Comparison of ENCODE assay signal across 29 cellular contexts in the genomic region with DNA sequence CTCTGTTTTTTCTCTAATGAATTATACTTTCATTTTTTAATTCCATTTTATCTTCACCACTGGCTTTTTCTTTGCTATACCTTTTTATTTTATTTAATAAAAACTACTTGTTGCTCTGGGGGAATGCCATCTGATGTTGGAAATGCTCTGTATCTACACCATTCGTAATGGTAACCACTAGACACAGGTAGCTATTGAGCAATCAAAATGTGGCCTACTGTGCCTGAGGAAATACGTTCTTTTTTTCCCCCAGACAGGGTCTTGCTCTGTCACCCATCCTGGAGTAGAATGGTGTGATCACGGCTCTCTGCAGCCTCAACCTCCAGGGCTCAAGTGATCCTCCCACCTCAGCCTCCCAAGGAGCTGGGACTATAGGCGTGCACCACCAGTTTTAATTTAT.
"Had no signal": no experiment of that assay in that cellular context is flagged by ENCODE, and none has a peak within 500 bp of the region (broad histone marks: within the 10 kb centered on the region; RNA-seq: fewer than 3 reads in every experiment).

No MANE protein-coding gene starts in this region.

- H3K36me3 Mint-ChIP-seq: natural killer cell; neural progenitor cell; stimulated activated memory B cell treated with anti-CD40 and anti-IgM and Interleukin-4, amounts not matched to agents 10 μg/mL and 1 μg/mL and 100 μg/mL, for 72 hours had no signal

- H3K9me3 Mint-ChIP-seq: naive thymus-derived CD4-positive, alpha-beta T cell; natural killer cell; nephron; neural progenitor cell; stimulated activated memory B cell treated with anti-CD40 and anti-IgM and Interleukin-4, amounts not matched to agents 10 μg/mL and 1 μg/mL and 100 μg/mL, for 72 hours; stimulated activated naive CD8-positive, alpha-beta T cell treated with anti-CD3 and anti-CD28 coated beads, Interleukin-15, amount 100 ng/mL, for 72 hours had no signal

- H3K4me1 Mint-ChIP-seq: natural killer cell, nephron, neural progenitor cell had no signal

- H3K4me3 ChIP-seq: neural progenitor cell, ovary, psoas muscle, skin epidermis, smooth muscle cell, spleen, thoracic aorta, thyroid gland, tibial nerve, upper lobe of left lung, uterus had no signal

- H3K9me3 ChIP-seq: ovary, spleen, thoracic aorta, thyroid gland, tibial nerve, upper lobe of left lung, uterus had no signal

- DNase-seq: naive thymus-derived CD4-positive, alpha-beta T cell; natural killer cell; occipital lobe; ovary; psoas muscle; right cardiac atrium; spleen; stimulated activated CD4-positive, alpha-beta T cell treated with anti-CD3 and anti-CD28 coated beads, Interleukin-12 subunit alpha, Interleukin-12 subunit beta, amount 100 ng/mL, for 4 hours; stimulated activated CD4-positive, alpha-beta T cell treated with anti-CD3 and anti-CD28 coated beads, Interleukin-1b, Interleukin-23, amount 100 ng/mL, for 48 hours; stimulated activated CD4-positive, alpha-beta T cell treated with anti-CD3 and anti-CD28 coated beads, Interleukin-4, amount 100 ng/mL, for 1 hour; stimulated activated CD4-positive, alpha-beta T cell treated with anti-CD3 and anti-CD28 coated beads, Interleukin-4, amount 100 ng/mL, for 4 hours; stimulated activated CD8-positive, alpha-beta memory T cell treated with anti-CD3 and anti-CD28 coated beads, Interleukin-4, amount 100 ng/mL, for 48 hours; stimulated activated naive CD4-positive, alpha-beta T cell; stimulated activated naive CD8-positive, alpha-beta T cell treated with anti-CD3 and anti-CD28 coated beads, Interleukin-15, amount 100 ng/mL, for 72 hours; stimulated activated naive CD8-positive, alpha-beta T cell treated with anti-CD3 and anti-CD28 coated beads, Interleukin-15, Interleukin-2, amounts not matched to agents 100 U/mL and 50 U/mL, for 24 hours; substantia nigra; thyroid gland; trophoblast cell; upper lobe of left lung; uterus had no signal

- H3K27ac ChIP-seq: neural progenitor cell, ovary, parathyroid adenoma, psoas muscle, skin epidermis, spleen, thoracic aorta, thyroid gland, tibial nerve, upper lobe of left lung, uterus had no signal

- H3K27me3 Mint-ChIP-seq: naive thymus-derived CD4-positive, alpha-beta T cell; progenitor cell of endocrine pancreas; stimulated activated memory B cell treated with anti-CD40 and anti-IgM and Interleukin-4, amounts not matched to agents 10 μg/mL and 1 μg/mL and 100 μg/mL, for 72 hours; stimulated activated naive CD8-positive, alpha-beta T cell treated with anti-CD3 and anti-CD28 coated beads, Interleukin-15, amount 100 ng/mL, for 72 hours had no signal

- H3K9ac ChIP-seq: neural progenitor cell, parathyroid adenoma had no signal

- H3K36me3 ChIP-seq: neural progenitor cell, ovary, spleen, thoracic aorta, thyroid gland, tibial nerve, upper lobe of left lung, uterus had no signal

- H3K4me3 Mint-ChIP-seq: naive thymus-derived CD4-positive, alpha-beta T cell; natural killer cell; nephron; neural progenitor cell; stimulated activated memory B cell treated with anti-CD40 and anti-IgM and Interleukin-4, amounts not matched to agents 10 μg/mL and 1 μg/mL and 100 μg/mL, for 72 hours; stimulated activated naive CD8-positive, alpha-beta T cell treated with anti-CD3 and anti-CD28 coated beads, Interleukin-15, amount 100 ng/mL, for 72 hours had no signal

- H3K27me3 ChIP-seq: neural progenitor cell, ovary, spleen, thyroid gland, tibial nerve, upper lobe of left lung, uterus had no signal

- H3K4me1 ChIP-seq: psoas muscle, thyroid gland, uterus had no signal

- H3K27ac Mint-ChIP-seq: naive thymus-derived CD4-positive, alpha-beta T cell; natural killer cell; nephron; neural progenitor cell; progenitor cell of endocrine pancreas; stimulated activated memory B cell treated with anti-CD40 and anti-IgM and Interleukin-4, amounts not matched to agents 10 μg/mL and 1 μg/mL and 100 μg/mL, for 72 hours had no signal
